19 cellular contexts compared by ENCODE assay signal in the genomic region with DNA sequence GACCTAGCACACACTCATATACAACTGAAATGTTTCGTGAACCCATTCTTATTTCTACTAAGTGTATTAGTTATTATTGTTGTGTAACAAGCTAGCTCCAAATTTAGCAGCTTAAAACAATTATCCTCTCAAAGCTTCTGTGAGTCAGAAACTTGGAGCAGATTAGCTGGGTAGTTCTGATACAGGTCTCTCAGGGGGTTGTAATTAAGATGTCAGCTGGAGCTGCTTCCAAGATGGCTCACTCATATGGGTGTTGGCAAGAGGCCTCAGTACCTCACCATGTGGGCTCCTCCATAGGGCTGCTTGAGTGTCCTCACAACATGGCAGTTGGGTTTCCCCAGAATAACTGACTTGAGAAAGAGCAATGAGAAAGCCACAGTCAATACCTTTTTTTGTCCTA. TPM values are rescaled to one million over a fixed set of nuclear protein-coding genes. Genes with fewer than 3 reads are reported as not detected.
A peak's percentile ranks its signal among the peaks of the same experiment; 100 is the strongest.
DNase-seq lines count a peak whose midpoint lies in the region.
"Had no signal": no experiment of that assay in that cellular context is flagged by ENCODE, and none has a peak within 500 bp of the region (broad histone marks: within the 10 kb centered on the region; RNA-seq: fewer than 3 reads in every experiment).

No MANE protein-coding gene starts in this region.

- peak; percentile 25 for DNase-seq in GM03348 (ENCODE audit: low spot score)
- DNase-seq in RPMI7951 (ENCODE audit: low read depth): peak; percentile 61
- DNase-seq in fibroblast of peridontal ligament (ENCODE audit: extremely low read depth): peak; percentile 97
- DNase-seq in stromal cell of bone marrow (ENCODE audit: low read depth): peak; percentile 58
- DNase-seq in UCSD-AML1 (lab: John Stamatoyannopoulos, UW; ENCODE audit: unreplicated experiment): no peak
- DNase-seq in iPS-NIHi7 (ENCODE audit: extremely low spot score): no peak
- DNase-seq in OCI-M1 (lab: John Stamatoyannopoulos, UW): no peak
- no peak for DNase-seq in stimulated activated CD4-positive, alpha-beta T cell treated with anti-CD3 and anti-CD28 coated beads, Interleukin-4, amount 100 ng/mL, for 24 hours
- DNase-seq: activated CD4-positive, alpha-beta T cell treated with anti-CD3 and anti-CD28 coated beads, Interleukin-2, amount 10 ng/mL, durations not matched to agents 24 days and 14 days; COR-L47; cortex of kidney; foreskin melanocyte; immature natural killer cell; mucosa of descending colon; NCI-H1417; Peyer's patch; stimulated activated CD4-positive, alpha-beta T cell treated with anti-CD3 and anti-CD28 coated beads, Interleukin-1b, Interleukin-23, amount 100 ng/mL, for 48 hours; stimulated activated naive B cell treated with anti-CD40 and anti-IgM and Interleukin-4, amounts not matched to agents 10 μg/mL and 1 μg/mL and 100 μg/mL, for 72 hours; thyroid gland had no signal

RNA-seq across cellular contexts. Expression of a gene that starts 9.8 kb away (rescaled TPM):
- 0.48 and 0.68 TPM in 2 replicates for total RNA-seq in RPMI7951 (2014; rRNA removed; shearing (Covaris generic))

RNA-seq across cellular contexts. Expression of a gene that starts 28.8 kb away (rescaled TPM):
- total RNA-seq in RPMI7951 (2014; rRNA removed; shearing (Covaris generic)): 35.2 and 47.3 TPM in 2 replicates

RNA-seq across cellular contexts. Expression of a gene that starts 28.9 kb away (rescaled TPM):
- 68.6 and 88.6 TPM in 2 replicates for total RNA-seq in RPMI7951 (2014; rRNA removed; shearing (Covaris generic))

Comparison
In these comparisons a context has a peak if more than half of its experiments do, and no peak if none do; other contexts are left out.
1. DNase-seq: peak in GM03348 (single experiment), RPMI7951 (single experiment), fibroblast of peridontal ligament (single experiment) and stromal cell of bone marrow (single experiment); none in UCSD-AML1 (single experiment), iPS-NIHi7 (single experiment), OCI-M1 (single experiment) and stimulated activated CD4-positive, alpha-beta T cell treated with anti-CD3 and anti-CD28 coated beads, Interleukin-4, amount 100 ng/mL, for 24 hours (single experiment).